In genomic region chr6:129634411-129635230, GRCh38 we compare ENCODE assay signal across 1 cellular context.
TF ChIP-seq lines count a peak whose summit lies in the region.

No MANE protein-coding gene starts in this region.

TF ChIP-seq in IMR-90, 13 proteins besides CTCF, POLR2A, EP300 and RAD21 (continued from another document):
- TF ChIP-seq RCOR1 (IDR thresholded peaks at IDR 0.05; ENCODE audit: insufficient replicate concordance, low read length), result no peak
- no peak for TF ChIP-seq BHLHE40 (IDR thresholded peaks at IDR 0.05; ENCODE audit: low read depth, low read length)
- TF ChIP-seq CHD1 (IDR thresholded peaks at IDR 0.05; ENCODE audit: low read depth, low read length), result no peak
